1 cellular context compared by ENCODE assay signal in genomic region chr4:2673157-2673556, GRCh38.
TF ChIP-seq lines count a peak whose summit lies in the region.

No MANE protein-coding gene starts in this region.

TF ChIP-seq in IMR-90, 13 proteins besides CTCF, POLR2A, EP300 and RAD21:
- TF ChIP-seq CEBPB (IDR thresholded peaks at IDR 0.05; ENCODE audit: low read depth, low read length) (no peak), MAFK (IDR thresholded peaks at IDR 0.05; ENCODE audit: low read depth, low read length) (no peak), BHLHE40 (IDR thresholded peaks at IDR 0.05; ENCODE audit: low read depth, low read length) (no peak), SMC3 (IDR thresholded peaks at IDR 0.05; ENCODE audit: low read depth, low read length) (no peak), FOS (IDR thresholded peaks at IDR 0.05; ENCODE audit: low read depth, low read length) (no peak), MAZ (IDR thresholded peaks at IDR 0.05; ENCODE audit: borderline replicate concordance, low read depth, low read length) (no peak), NFE2L2 (IDR thresholded peaks at IDR 0.05; ENCODE audit: low read depth, low read length) (no peak), MXI1 (IDR thresholded peaks at IDR 0.05; ENCODE audit: borderline replicate concordance, low read depth, low read length) (no peak), RCOR1 (IDR thresholded peaks at IDR 0.05; ENCODE audit: insufficient replicate concordance, low read length) (no peak)
- TF ChIP-seq, protein P1, sequence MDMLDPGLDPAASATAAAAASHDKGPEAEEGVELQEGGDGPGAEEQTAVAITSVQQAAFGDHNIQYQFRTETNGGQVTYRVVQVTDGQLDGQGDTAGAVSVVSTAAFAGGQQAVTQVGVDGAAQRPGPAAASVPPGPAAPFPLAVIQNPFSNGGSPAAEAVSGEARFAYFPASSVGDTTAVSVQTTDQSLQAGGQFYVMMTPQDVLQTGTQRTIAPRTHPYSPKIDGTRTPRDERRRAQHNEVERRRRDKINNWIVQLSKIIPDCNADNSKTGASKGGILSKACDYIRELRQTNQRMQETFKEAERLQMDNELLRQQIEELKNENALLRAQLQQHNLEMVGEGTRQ (IDR thresholded peaks at IDR 0.05; ENCODE audit: low read depth, low read length), result no peak
